ENCODE assay signal across 12 cellular contexts in genomic region chr7:134894928-134895327, GRCh38.
DNase-seq lines count a peak whose midpoint lies in the region; ATAC-seq and TF ChIP-seq lines count a peak whose summit lies in the region.
"Had no signal": no experiment of that assay in that cellular context is flagged by ENCODE, and none has a peak within 500 bp of the region (broad histone marks: within the 10 kb centered on the region; RNA-seq: fewer than 3 reads in every experiment).

No MANE protein-coding gene starts in this region.

- BruUV-seq in Caco-2 (replicated peaks; lab: Mats Ljungman, UMichigan) = no TSS peak

- H3K36me3 ChIP-seq in Caco-2 (ENCODE audit: control insufficient read depth, insufficient read depth, low read length) = peaks cover 3% of the 10 kb centered on the region

- CTCF ChIA-PET in Caco-2 (lab: Charles Lee) = no interaction called here
- CTCF ChIA-PET in activated CD8-positive, alpha-beta T cell treated with anti-CD3 and anti-CD28 coated beads, Interleukin-2, amount 10 ng/mL, durations not matched to agents 7 days and 5 days (lab: Charles Lee) = interaction anchor here (0.6 kb wide), 1 partner anchor 771 kb away, joined by 3 read pairs; no protein-coding TSS in a partner anchor

- H3K27ac Mint-ChIP-seq in Caco-2 (ENCODE audit: unreplicated experiment) (peak overlapping the region; percentile 62), brain (no peak overlapping the region), osteocyte (ENCODE audit: unreplicated experiment) (peak overlapping the region; percentile 35), type B pancreatic cell (peak overlapping the region; percentile 28)
- no peak overlapping the region for H3K27ac Mint-ChIP-seq in activated CD8-positive, alpha-beta T cell treated with anti-CD3 and anti-CD28 coated beads, Interleukin-2, amount 10 ng/mL, durations not matched to agents 7 days and 5 days
- H3K27ac Mint-ChIP-seq: CD8-positive, alpha-beta memory T cell had no signal

- no peak for ATAC-seq in activated CD8-positive, alpha-beta T cell treated with anti-CD3 and anti-CD28 coated beads, Interleukin-2, amount 10 ng/mL, durations not matched to agents 7 days and 5 days
- ATAC-seq in GM21576 (IDR thresholded peaks at IDR 0.05; ENCODE audit: unreplicated experiment) = no peak

- H3K9me3 Mint-ChIP-seq in Caco-2 (ENCODE audit: unreplicated experiment) = peaks cover 18% of the 10 kb centered on the region
- peaks cover 13 to 20% (median 16%) of the 10 kb centered on the region in 5 experiments for H3K9me3 Mint-ChIP-seq in brain
- H3K9me3 Mint-ChIP-seq in osteocyte (ENCODE audit: unreplicated experiment) = peaks cover 5% of the 10 kb centered on the region
- peaks cover 17% of the 10 kb centered on the region for H3K9me3 Mint-ChIP-seq in type B pancreatic cell
- H3K9me3 Mint-ChIP-seq in activated CD8-positive, alpha-beta T cell treated with anti-CD3 and anti-CD28 coated beads, Interleukin-2, amount 10 ng/mL, durations not matched to agents 7 days and 5 days (ENCODE audit: insufficient read depth) = peaks cover 12% of the 10 kb centered on the region

- H3K27me3 Mint-ChIP-seq in Caco-2 (ENCODE audit: insufficient read depth, unreplicated experiment) (no peaks in the 10 kb centered on the region), brain (peaks cover 4% of the 10 kb centered on the region), osteocyte (ENCODE audit: unreplicated experiment) (no peaks in the 10 kb centered on the region), type B pancreatic cell (no peaks in the 10 kb centered on the region)
- peaks cover 16% of the 10 kb centered on the region for H3K27me3 Mint-ChIP-seq in activated CD8-positive, alpha-beta T cell treated with anti-CD3 and anti-CD28 coated beads, Interleukin-2, amount 10 ng/mL, durations not matched to agents 7 days and 5 days (ENCODE audit: low read depth)

- intact Hi-C loops in Caco-2 (cut with micrococcal nuclease; ENCODE audit: unreplicated experiment) = loop anchor here (5.0 kb wide), 1 partner anchor 203 kb away; no protein-coding TSS in a partner anchor

- H3K36me3 Mint-ChIP-seq in Caco-2 (ENCODE audit: insufficient read depth, unreplicated experiment) = peaks cover 71% of the 10 kb centered on the region
- H3K36me3 Mint-ChIP-seq in brain = peaks cover 50% of the 10 kb centered on the region
- peaks cover 47% of the 10 kb centered on the region for H3K36me3 Mint-ChIP-seq in osteocyte (ENCODE audit: unreplicated experiment)
- peaks cover 46% of the 10 kb centered on the region for H3K36me3 Mint-ChIP-seq in type B pancreatic cell
- H3K36me3 Mint-ChIP-seq in activated CD8-positive, alpha-beta T cell treated with anti-CD3 and anti-CD28 coated beads, Interleukin-2, amount 10 ng/mL, durations not matched to agents 7 days and 5 days (ENCODE audit: low read depth) = no peaks in the 10 kb centered on the region

- POLR2A ChIA-PET in Caco-2 (lab: Charles Lee) = no interaction called here
- POLR2A ChIA-PET in activated CD8-positive, alpha-beta T cell treated with anti-CD3 and anti-CD28 coated beads, Interleukin-2, amount 10 ng/mL, durations not matched to agents 7 days and 5 days (lab: Charles Lee) = no interaction called here

- H3K4me3 Mint-ChIP-seq in Caco-2 (ENCODE audit: unreplicated experiment) (no peak overlapping the region), brain (peak overlapping the region in 3 of 5 experiments; percentile 6 to 92 (median 57)), osteocyte (ENCODE audit: unreplicated experiment) (no peak overlapping the region), type B pancreatic cell (peak overlapping the region; percentile 89)
- H3K4me3 Mint-ChIP-seq in activated CD8-positive, alpha-beta T cell treated with anti-CD3 and anti-CD28 coated beads, Interleukin-2, amount 10 ng/mL, durations not matched to agents 7 days and 5 days = no peak overlapping the region
- H3K4me3 Mint-ChIP-seq: CD8-positive, alpha-beta memory T cell had no signal

- H3K4me1 ChIP-seq in Caco-2 = peaks cover 45% of the 10 kb centered on the region

- DNase-seq in Caco-2 (no peak), osteocyte (ENCODE audit: extremely low spot score, unreplicated experiment) (no peak), type B pancreatic cell (ENCODE audit: extremely low spot score, unreplicated experiment) (no peak)
- DNase-seq in activated CD4-positive, alpha-beta T cell treated with anti-CD3 and anti-CD28 coated beads, Interleukin-2, amount 50 U/mL, for 48 hours = no peak
- no peak for DNase-seq in activated CD8-positive, alpha-beta T cell treated with anti-CD3 and anti-CD28 coated beads, Interleukin-2, amount 10 ng/mL, durations not matched to agents 7 days and 5 days
- DNase-seq: CD8-positive, alpha-beta memory T cell; DMS53; GF-D8; HCEC 1CT; IMR-90 had no signal

- TF ChIP-seq CTCF in Caco-2 (IDR thresholded peaks at IDR 0.05; ENCODE audit: insufficient read depth in 1 of 2, low read depth in 1 of 2, low read length in 1 of 2, severe bottlenecking in 1 of 2, unreplicated experiment in 1 of 2) = no peak
- no peak for TF ChIP-seq CTCF in brain (conservative IDR thresholded peaks at IDR 0.05)
- TF ChIP-seq CTCF in osteocyte (IDR thresholded peaks at IDR 0.05) = no peak
- no peak for TF ChIP-seq CTCF in type B pancreatic cell (conservative IDR thresholded peaks at IDR 0.05)

- H3K9me3 ChIP-seq in Caco-2 = peaks cover 15% of the 10 kb centered on the region

- H3K27me3 ChIP-seq in Caco-2 (replicated peaks; ENCODE audit: control insufficient read depth, insufficient read depth, low read length) = no peaks in the 10 kb centered on the region

- H3K4me3 ChIP-seq in Caco-2 (ENCODE audit: low read depth, low read length) = no peak overlapping the region

- H3K4me1 Mint-ChIP-seq in Caco-2 (ENCODE audit: low read depth, unreplicated experiment) (peaks cover 29% of the 10 kb centered on the region), brain (peaks cover 57% of the 10 kb centered on the region), osteocyte (ENCODE audit: unreplicated experiment) (peaks cover 67% of the 10 kb centered on the region), type B pancreatic cell (ENCODE audit: unreplicated experiment) (peaks cover 39% of the 10 kb centered on the region)
- peaks cover 2% of the 10 kb centered on the region for H3K4me1 Mint-ChIP-seq in activated CD8-positive, alpha-beta T cell treated with anti-CD3 and anti-CD28 coated beads, Interleukin-2, amount 10 ng/mL, durations not matched to agents 7 days and 5 days (ENCODE audit: low read depth)

Comparison
In these comparisons a context has a peak if more than half of its experiments do, and no peak if none do; other contexts are left out.
1. H3K27ac Mint-ChIP-seq: peak in Caco-2 (single experiment), osteocyte (single experiment) and type B pancreatic cell (single experiment); none in brain (0 of 5) and activated CD8-positive, alpha-beta T cell treated with anti-CD3 and anti-CD28 coated beads, Interleukin-2, amount 10 ng/mL, durations not matched to agents 7 days and 5 days (single experiment).
2. H3K4me3 Mint-ChIP-seq: peak in brain (3 of 5) and type B pancreatic cell (single experiment); none in Caco-2 (single experiment), osteocyte (single experiment) and activated CD8-positive, alpha-beta T cell treated with anti-CD3 and anti-CD28 coated beads, Interleukin-2, amount 10 ng/mL, durations not matched to agents 7 days and 5 days (single experiment).